22 cellular contexts compared by ENCODE assay signal in genomic region chr14:59429798-59430197, GRCh38.
"Had no signal": no experiment of that assay in that cellular context is flagged by ENCODE, and none has a peak within 500 bp of the region (broad histone marks: within the 10 kb centered on the region; RNA-seq: fewer than 3 reads in every experiment).

No MANE protein-coding gene starts in this region.

- H3K27ac ChIP-seq: coronary artery, dorsolateral prefrontal cortex, left lung, neural progenitor cell, pancreas, prostate gland, skin epidermis, suprapubic skin, thyroid gland, upper lobe of right lung, vagina had no signal

- H3K4me1 ChIP-seq: pancreas, prostate gland had no signal

- H3K4me3 Mint-ChIP-seq: natural killer cell treated with Interleukin-12 subunit alpha and Interleukin-12 subunit beta and Interleukin-15 and Interleukin-18, amount 100 ng/mL, for 72 hours; neural progenitor cell had no signal

- H3K36me3 Mint-ChIP-seq: natural killer cell treated with Interleukin-12 subunit alpha and Interleukin-12 subunit beta and Interleukin-15 and Interleukin-18, amount 100 ng/mL, for 72 hours had no signal

- H3K4me3 ChIP-seq: coronary artery, dorsolateral prefrontal cortex, left lung, lung, neural progenitor cell, pancreas, prostate gland, skin epidermis, suprapubic skin, thyroid gland, upper lobe of right lung, vagina had no signal

- H3K4me2 ChIP-seq: neural progenitor cell had no signal

- H3K9me3 Mint-ChIP-seq: natural killer cell treated with Interleukin-12 subunit alpha and Interleukin-12 subunit beta and Interleukin-15 and Interleukin-18, amount 100 ng/mL, for 72 hours; neural progenitor cell had no signal

- H3K9me3 ChIP-seq: left lung, pancreas, prostate gland, suprapubic skin, thyroid gland, upper lobe of right lung, vagina had no signal

- H3K27ac Mint-ChIP-seq: natural killer cell treated with Interleukin-12 subunit alpha and Interleukin-12 subunit beta and Interleukin-15 and Interleukin-18, amount 100 ng/mL, for 72 hours; neural progenitor cell had no signal

- DNase-seq: dorsolateral prefrontal cortex; effector CD8-positive, alpha-beta T cell; islet precursor cell; left lung; mesenchymal stem cell; midbrain; nucleus accumbens; pancreas; retina; stimulated activated CD4-positive, alpha-beta T cell treated with anti-CD3 and anti-CD28 coated beads, Interleukin-2, amount 100 ng/mL, for 48 hours; stimulated activated naive CD4-positive, alpha-beta T cell treated with Interleukin-2 at 50 U/mL for 16 hours; thyroid gland; upper lobe of right lung had no signal

- ATAC-seq: left lung; natural killer cell treated with Interleukin-12 subunit alpha and Interleukin-12 subunit beta and Interleukin-15 and Interleukin-18, amount 100 ng/mL, for 72 hours; pancreas; sciatic nerve; upper lobe of right lung had no signal

- H3K27me3 ChIP-seq: dorsolateral prefrontal cortex, left lung, neural progenitor cell, pancreas, suprapubic skin, thyroid gland, upper lobe of right lung, vagina had no signal

- H2AFZ ChIP-seq: neural progenitor cell had no signal

- H3K36me3 ChIP-seq: left lung, neural progenitor cell, pancreas, prostate gland, suprapubic skin, thyroid gland, upper lobe of right lung, vagina had no signal

- H3K9ac ChIP-seq: neural progenitor cell had no signal
